9 cellular contexts compared by ENCODE assay signal in genomic region chr5:188488-189481, GRCh38. TPM values are rescaled to one million over a fixed set of nuclear protein-coding genes. Genes with fewer than 3 reads are reported as not detected.
DNase-seq lines count a peak whose midpoint lies in the region; ATAC-seq and TF ChIP-seq lines count a peak whose summit lies in the region.
"Had no signal": no experiment of that assay in that cellular context is flagged by ENCODE, and none has a peak within 500 bp of the region (broad histone marks: within the 10 kb centered on the region; RNA-seq: fewer than 3 reads in every experiment).

No MANE protein-coding gene starts in this region.

- BruUV-seq in IMR-90 (replicated peaks; lab: Mats Ljungman, UMichigan) (no TSS peak), PC-3 (replicated peaks; lab: Mats Ljungman, UMichigan) (no TSS peak)

- DNase-seq in DMS53 (lab: John Stamatoyannopoulos, UW) (peak; percentile 97), IMR-90 (peak; percentile 77), PC-3 (peak; percentile 91), esophagus squamous epithelium (lab: John Stamatoyannopoulos, UW) (peak; percentile 7)
- peak; percentile 82 for DNase-seq in activated T-cell treated with anti-CD3 and anti-CD28 coated beads, Interleukin-2, amount 50 U/mL, for 4 hours
- DNase-seq in naive thymus-derived CD8-positive, alpha-beta T cell = peak; percentile 78 to 92 (median 85)
- peak; percentile 81 to 91 for DNase-seq in stimulated activated effector memory CD8-positive, alpha-beta T cell treated with anti-CD3 and anti-CD28 coated beads, Interleukin-12 subunit alpha, Interleukin-12 subunit beta, amount 100 ng/mL, for 72 hours (ENCODE audit: low spot score in 2 of 2)

- peak overlapping the region; percentile 48; the same call in 1 of the 2 replicates for H3K4ac ChIP-seq in IMR-90 (ENCODE audit: low read depth, low read length)

- H3K9ac ChIP-seq in IMR-90 (ENCODE audit: low read depth, low read length) = no peak overlapping the region
- H3K9ac ChIP-seq in PC-3 (ENCODE audit: low read length) = 0 out of 2 replicates have a peak overlapping the region, but pooled peaks have one; percentile 3

- H2AK9ac ChIP-seq in IMR-90 (replicated peaks; ENCODE audit: low read depth, low read length, poor library complexity) = peak overlapping the region; percentile 81

- H4K5ac ChIP-seq in IMR-90 (ENCODE audit: low read depth, low read length) = no peak overlapping the region; the same call in 1 of the 2 replicates

- POLR2A ChIA-PET in IMR-90 (lab: Charles Lee; ENCODE audit: unreplicated experiment) (no interaction called here), PC-3 (lab: Charles Lee; ENCODE audit: unreplicated experiment) (no interaction called here)
- POLR2A ChIA-PET in naive thymus-derived CD8-positive, alpha-beta T cell (lab: Charles Lee) = interaction anchor here (0.6 to 2.2 kb wide), 4 partner anchors 10 to 284 kb away, joined by 3 to 32 read pairs (median 4); partner anchors contain the start of genes CCDC127, PDCD6 and SDHA

- peaks cover 3% of the 10 kb centered on the region; the same call in 1 of the 2 replicates for H3K9me1 ChIP-seq in IMR-90 (ENCODE audit: insufficient read depth, low read length)

- no peaks in the 10 kb centered on the region for H3K79me1 ChIP-seq in IMR-90 (ENCODE audit: low read depth in 1 of 2, low read length in 2 of 2)

- H3K18ac ChIP-seq in IMR-90 (ENCODE audit: low read depth, low read length) = no peak overlapping the region

- H3K27ac ChIP-seq in IMR-90 (ENCODE audit: insufficient read depth, low read length) (no peak overlapping the region), PC-3 (ENCODE audit: low read length) (no peak overlapping the region), esophagus squamous epithelium (no peak overlapping the region)

- no peaks in the 10 kb centered on the region for H3K9me3 Mint-ChIP-seq in activated T-cell treated with anti-CD3 and anti-CD28 coated beads, Interleukin-2, amount 50 U/mL, for 4 hours
- H3K9me3 Mint-ChIP-seq in naive thymus-derived CD8-positive, alpha-beta T cell = no peaks in the 10 kb centered on the region
- H3K9me3 Mint-ChIP-seq in stimulated activated effector memory CD8-positive, alpha-beta T cell treated with anti-CD3 and anti-CD28 coated beads, Interleukin-12 subunit alpha, Interleukin-12 subunit beta, amount 100 ng/mL, for 72 hours = no peaks in the 10 kb centered on the region

- peak overlapping the region; percentile 83 for H2AK5ac ChIP-seq in IMR-90 (ENCODE audit: low read depth, low read length)

- dilution Hi-C loops in IMR-90 (cut with HindIII; ENCODE audit: low sequenced_read_pairs, unreplicated experiment) = no loop called here

- H3K23ac ChIP-seq in IMR-90 (ENCODE audit: low read depth, low read length) = no peak overlapping the region

- TF ChIP-seq CTCF in IMR-90 (conservative IDR thresholded peaks at IDR 0.05; ENCODE audit: low read depth, low read length) (peak; percentile 84), PC-3 (conservative IDR thresholded peaks at IDR 0.05; ENCODE audit: low read depth, low read length) (peak; percentile 87), esophagus squamous epithelium (IDR thresholded peaks at IDR 0.05) (peak; percentile 83 to 96 (median 94))

- no peaks in the 10 kb centered on the region for H3K4me1 ChIP-seq in IMR-90 (ENCODE audit: control insufficient read depth, insufficient read depth, low read length)
- peaks cover 11% of the 10 kb centered on the region for H3K4me1 ChIP-seq in PC-3 (ENCODE audit: insufficient read depth, low read length)
- peaks cover 10 to 27% (median 13%) of the 10 kb centered on the region in 3 donors for H3K4me1 ChIP-seq in esophagus squamous epithelium

- no peak overlapping the region for H2BK5ac ChIP-seq in IMR-90 (ENCODE audit: low read depth, low read length, poor library complexity, severe bottlenecking)

- no peaks in the 10 kb centered on the region for H3K9me2 ChIP-seq in PC-3 (replicated peaks; ENCODE audit: low read length)

- H3K56ac ChIP-seq in IMR-90 (ENCODE audit: extremely low read depth, insufficient read depth, low read length) = no peak overlapping the region

- H4K8ac ChIP-seq in IMR-90 (ENCODE audit: low read depth in 2 of 2, low read length in 2 of 2) = peak overlapping the region in 1 of 2 experiments; percentile 72; a peak in 1 of 4 replicates

- in situ Hi-C loops in IMR-90 (cut with MboI; ENCODE audit: low sequenced_read_pairs) = no loop called here

- H3K4me1 Mint-ChIP-seq in activated T-cell treated with anti-CD3 and anti-CD28 coated beads, Interleukin-2, amount 50 U/mL, for 4 hours (ENCODE audit: low read depth) = peaks cover 4% of the 10 kb centered on the region
- peaks cover 3 to 16% (median 10%) of the 10 kb centered on the region in 4 donors for H3K4me1 Mint-ChIP-seq in naive thymus-derived CD8-positive, alpha-beta T cell
- peaks cover 10% of the 10 kb centered on the region for H3K4me1 Mint-ChIP-seq in stimulated activated effector memory CD8-positive, alpha-beta T cell treated with anti-CD3 and anti-CD28 coated beads, Interleukin-12 subunit alpha, Interleukin-12 subunit beta, amount 100 ng/mL, for 72 hours

- H3K36me3 ChIP-seq in IMR-90 (ENCODE audit: control insufficient read depth, insufficient read depth, low read length) (no peaks in the 10 kb centered on the region), PC-3 (ENCODE audit: low read depth, low read length) (no peaks in the 10 kb centered on the region), esophagus squamous epithelium (no peaks in the 10 kb centered on the region)

- peak overlapping the region; percentile 87; the same call in 1 of the 3 replicates for H2BK15ac ChIP-seq in IMR-90 (ENCODE audit: low read depth, low read length)

- WGBS in IMR-90 (ENCODE audit: extremely low coverage in 2 of 2, insufficient read length in 1 of 2), 2 experiments = 14% methylated on average over 11 of the region's 37 CpGs; no CpG with 5 or more reads in 1 of the 2 experiments
- 33% methylated on average over 3 of the region's 37 CpGs; no CpG with 5 or more reads in 1 of the 2 donors for WGBS in esophagus squamous epithelium, 2 donors

- ATAC-seq in GM21529 (IDR thresholded peaks at IDR 0.05; ENCODE audit: unreplicated experiment) (peak; percentile 78), IMR-90 (ENCODE audit: low read depth) (peak; percentile 99), PC-3 (peak; percentile 94)
- ATAC-seq in activated T-cell treated with anti-CD3 and anti-CD28 coated beads, Interleukin-2, amount 50 U/mL, for 4 hours = peak; percentile 90 to 93
- ATAC-seq in naive thymus-derived CD8-positive, alpha-beta T cell = peak; percentile 96
- ATAC-seq in stimulated activated effector memory CD8-positive, alpha-beta T cell treated with anti-CD3 and anti-CD28 coated beads, Interleukin-12 subunit alpha, Interleukin-12 subunit beta, amount 100 ng/mL, for 72 hours = peak; percentile 90

- CTCF ChIA-PET in IMR-90 (lab: Yijun Ruan, JAX) = interaction anchor here (0.6 to 1.8 kb wide), 12 partner anchors 10 to 173 kb away, joined by 3 to 19 read pairs (median 5); partner anchors contain the start of genes CCDC127 and SDHA
- CTCF ChIA-PET in PC-3 (lab: Charles Lee) = interaction anchor here (0.6 to 1.2 kb wide), 6 partner anchors 8 to 82 kb away, joined by 3 to 12 read pairs (median 4); partner anchors contain the start of genes CCDC127, PDCD6 and SDHA

- peak overlapping the region; percentile 71 for H2BK20ac ChIP-seq in IMR-90 (ENCODE audit: low read depth, low read length)

- peaks cover 2% of the 10 kb centered on the region; the same call in 1 of the 2 replicates for H4K20me1 ChIP-seq in IMR-90 (ENCODE audit: insufficient read depth, low read length)
- no peaks in the 10 kb centered on the region for H4K20me1 ChIP-seq in PC-3 (ENCODE audit: low read length)

- no peak overlapping the region; the same call in 1 of the 2 replicates for H4K91ac ChIP-seq in IMR-90 (ENCODE audit: insufficient read depth, low read depth, low read length)

- no peak overlapping the region for H3K14ac ChIP-seq in IMR-90 (replicated peaks; ENCODE audit: low read depth, low read length)

- H3K27me3 Mint-ChIP-seq in activated T-cell treated with anti-CD3 and anti-CD28 coated beads, Interleukin-2, amount 50 U/mL, for 4 hours (ENCODE audit: low read depth) = peaks cover 17% of the 10 kb centered on the region
- H3K27me3 Mint-ChIP-seq in naive thymus-derived CD8-positive, alpha-beta T cell = peaks cover 0 to 6% (median 4%) of the 10 kb centered on the region in 5 donors

- H3K79me2 ChIP-seq in PC-3 (ENCODE audit: low read length) = no peaks in the 10 kb centered on the region

- peak; percentile 80 for TF ChIP-seq RAD21 in IMR-90 (IDR thresholded peaks at IDR 0.05; ENCODE audit: low read length)

- H3K9me3 ChIP-seq in IMR-90 (ENCODE audit: control insufficient read depth, insufficient read depth, low read length) = no peaks in the 10 kb centered on the region
- H3K9me3 ChIP-seq in PC-3 (ENCODE audit: low read length) = no peaks in the 10 kb centered on the region
- no peaks in the 10 kb centered on the region for H3K9me3 ChIP-seq in esophagus squamous epithelium

- TF ChIP-seq POLR2A in IMR-90 (IDR thresholded peaks at IDR 0.05; ENCODE audit: low read depth, low read length) (no peak), esophagus squamous epithelium (IDR thresholded peaks at IDR 0.05) (no peak)

- no peak overlapping the region for H3K4me3 ChIP-seq in IMR-90 (ENCODE audit: insufficient read depth, low read depth, low read length)
- peak overlapping the region; percentile 51 for H3K4me3 ChIP-seq in PC-3 (ENCODE audit: low read length)
- H3K4me3 ChIP-seq in esophagus squamous epithelium = peak overlapping the region in 2 of 4 donors; percentile 7 to 53

- H3K4me3 Mint-ChIP-seq in activated T-cell treated with anti-CD3 and anti-CD28 coated beads, Interleukin-2, amount 50 U/mL, for 4 hours = peak overlapping the region; percentile 52
- H3K4me3 Mint-ChIP-seq in naive thymus-derived CD8-positive, alpha-beta T cell = peak overlapping the region; percentile 19 to 80 (median 52)
- H3K4me3 Mint-ChIP-seq in stimulated activated effector memory CD8-positive, alpha-beta T cell treated with anti-CD3 and anti-CD28 coated beads, Interleukin-12 subunit alpha, Interleukin-12 subunit beta, amount 100 ng/mL, for 72 hours = peak overlapping the region; percentile 38

- peaks cover 12% of the 10 kb centered on the region; the same call in 1 of the 2 replicates for H3K27me3 ChIP-seq in IMR-90 (ENCODE audit: control insufficient read depth, insufficient read depth, low read length)
- no peaks in the 10 kb centered on the region for H3K27me3 ChIP-seq in PC-3 (ENCODE audit: low read length)
- peaks cover 0 to 81% (median 2%) of the 10 kb centered on the region in 4 donors for H3K27me3 ChIP-seq in esophagus squamous epithelium

- H2BK120ac ChIP-seq in IMR-90 (ENCODE audit: low read depth, low read length) = peak overlapping the region; percentile 4; the same call in 1 of the 2 replicates

- peak overlapping the region; percentile 92 for H2AFZ ChIP-seq in IMR-90 (replicated peaks; ENCODE audit: low read length, poor library complexity)
- peak overlapping the region; percentile 84 for H2AFZ ChIP-seq in PC-3 (ENCODE audit: low read length)

- H3K4me2 ChIP-seq in IMR-90 (ENCODE audit: low read depth, low read length) = peak overlapping the region; percentile 40
- H3K4me2 ChIP-seq in PC-3 (ENCODE audit: low read length) = peak overlapping the region; percentile 77

- intact Hi-C loops in IMR-90 (cut with micrococcal nuclease) = no loop called here
- intact Hi-C loops in PC-3 (cut with micrococcal nuclease) = loop anchor here (1.0 kb wide), 1 partner anchor 110 kb away; no protein-coding TSS in a partner anchor
- intact Hi-C loops in esophagus squamous epithelium (cut with DNase I) = no loop called here

- peak overlapping the region in 5 of 10 donors; percentile 3 to 69 (median 67) for H3K27ac Mint-ChIP-seq in naive thymus-derived CD8-positive, alpha-beta T cell
- peak overlapping the region; percentile 69 for H3K27ac Mint-ChIP-seq in stimulated activated effector memory CD8-positive, alpha-beta T cell treated with anti-CD3 and anti-CD28 coated beads, Interleukin-12 subunit alpha, Interleukin-12 subunit beta, amount 100 ng/mL, for 72 hours

- no peaks in the 10 kb centered on the region for H3K36me3 Mint-ChIP-seq in activated T-cell treated with anti-CD3 and anti-CD28 coated beads, Interleukin-2, amount 50 U/mL, for 4 hours (ENCODE audit: insufficient read depth)
- no peaks in the 10 kb centered on the region for H3K36me3 Mint-ChIP-seq in naive thymus-derived CD8-positive, alpha-beta T cell
- no peaks in the 10 kb centered on the region for H3K36me3 Mint-ChIP-seq in stimulated activated effector memory CD8-positive, alpha-beta T cell treated with anti-CD3 and anti-CD28 coated beads, Interleukin-12 subunit alpha, Interleukin-12 subunit beta, amount 100 ng/mL, for 72 hours

- H3F3A ChIP-seq in PC-3 (ENCODE audit: low read length, unreplicated experiment) = no peaks in the 10 kb centered on the region

RNA-seq across cellular contexts. Expression of gene LRRC14B, which starts 2.5 kb away (rescaled TPM):
- total RNA-seq in IMR-90 (2012; rRNA removed) = not detected in 2 replicates
- not detected in 2 replicates for polyA plus RNA-seq in IMR-90 (2012; rRNA removed)
- polyA plus RNA-seq in IMR-90 (2012; cell fraction: cytosol; rRNA removed) = not detected in 2 replicates
- polyA plus RNA-seq in IMR-90 (2012; cell fraction: nucleus; rRNA removed; ENCODE audit: low replicate concordance) = 0.03 TPM in 1 of 2 replicates, not detected in the other
- total RNA-seq in PC-3 (2014; rRNA removed) = not detected in 2 replicates
- under 1 TPM in 1 of 3 donors, not detected in 2; 0.23 TPM for total RNA-seq in activated T-cell treated with anti-CD3 and anti-CD28 coated beads, Interleukin-2, amount 50 U/mL, for 4 hours
- not detected for total RNA-seq in esophagus squamous epithelium
- not detected for total RNA-seq in naive thymus-derived CD8-positive, alpha-beta T cell
- polyA plus RNA-seq in naive thymus-derived CD8-positive, alpha-beta T cell = under 1 TPM in 2 of 3 donors, not detected in 1; 0.13 to 0.31 TPM
- polyA plus RNA-seq: urinary bladder had no signal

RNA-seq across cellular contexts. Expression of gene CCDC127, which starts 29.2 kb away (rescaled TPM):
- total RNA-seq in IMR-90 (2012; rRNA removed) = 3.9 and 4.4 TPM in 2 replicates
- 3.2 TPM in 2 replicates for polyA plus RNA-seq in IMR-90 (2012; rRNA removed)
- polyA plus RNA-seq in IMR-90 (2012; cell fraction: cytosol; rRNA removed) = 2.2 and 2.4 TPM in 2 replicates
- polyA plus RNA-seq in IMR-90 (2012; cell fraction: nucleus; rRNA removed; ENCODE audit: low replicate concordance) = 1.5 and 2.8 TPM in 2 replicates
- 4.1 and 5.4 TPM in 2 replicates for total RNA-seq in PC-3 (2014; rRNA removed)
- 1 to 10 TPM; 4.7 to 7.8 (median 5.7) TPM for total RNA-seq in activated T-cell treated with anti-CD3 and anti-CD28 coated beads, Interleukin-2, amount 50 U/mL, for 4 hours
- total RNA-seq in esophagus squamous epithelium = 1 to 10 TPM in 3 of 4 donors, under 1 TPM in 1; 0.97 to 4.2 (median 1.9) TPM
- total RNA-seq in naive thymus-derived CD8-positive, alpha-beta T cell = 10 to 100 TPM in 1 of 2 experiments, 1 to 10 TPM in 1; 8.4 to 10.1 TPM
- 1 to 10 TPM; 3.2 to 4.4 (median 3.5) TPM for polyA plus RNA-seq in naive thymus-derived CD8-positive, alpha-beta T cell

RNA-seq across cellular contexts. Expression of gene SDHA, which starts 29.3 kb away (rescaled TPM):
- total RNA-seq in IMR-90 (2012; rRNA removed) (105 and 122 TPM in 2 replicates), PC-3 (2014; rRNA removed) (163 and 181 TPM in 2 replicates), esophagus squamous epithelium (10 to 100 TPM; 45.7 to 71.5 (median 54.9) TPM)
- polyA plus RNA-seq in IMR-90 (2012; rRNA removed) = 120 and 121 TPM in 2 replicates
- 120 and 126 TPM in 2 replicates for polyA plus RNA-seq in IMR-90 (2012; cell fraction: cytosol; rRNA removed)
- 104 and 113 TPM in 2 replicates for polyA plus RNA-seq in IMR-90 (2012; cell fraction: nucleus; rRNA removed; ENCODE audit: low replicate concordance)
- total RNA-seq in activated T-cell treated with anti-CD3 and anti-CD28 coated beads, Interleukin-2, amount 50 U/mL, for 4 hours = 100 to 1,000 TPM in 2 of 3 donors, 10 to 100 TPM in 1; 73.1 to 120 (median 104) TPM
- 100 to 1,000 TPM; 130 to 137 TPM for total RNA-seq in naive thymus-derived CD8-positive, alpha-beta T cell
- 100 to 1,000 TPM; 160 to 200 (median 165) TPM for polyA plus RNA-seq in naive thymus-derived CD8-positive, alpha-beta T cell

Comparison
In these comparisons a context has a peak if more than half of its experiments do, and no peak if none do; other contexts are left out.
1. DNase-seq: peak in every context shown above with its lines; median percentile 97 in DMS53; 91 in PC-3; 86 in stimulated activated effector memory CD8-positive, alpha-beta T cell treated with anti-CD3 and anti-CD28 coated beads, Interleukin-12 subunit alpha, Interleukin-12 subunit beta, amount 100 ng/mL, for 72 hours; 85 in naive thymus-derived CD8-positive, alpha-beta T cell; 82 in activated T-cell treated with anti-CD3 and anti-CD28 coated beads, Interleukin-2, amount 50 U/mL, for 4 hours; 77 in IMR-90; 7 in esophagus squamous epithelium.